Comparison of ENCODE assay signal across 1 cellular context in the genomic region with DNA sequence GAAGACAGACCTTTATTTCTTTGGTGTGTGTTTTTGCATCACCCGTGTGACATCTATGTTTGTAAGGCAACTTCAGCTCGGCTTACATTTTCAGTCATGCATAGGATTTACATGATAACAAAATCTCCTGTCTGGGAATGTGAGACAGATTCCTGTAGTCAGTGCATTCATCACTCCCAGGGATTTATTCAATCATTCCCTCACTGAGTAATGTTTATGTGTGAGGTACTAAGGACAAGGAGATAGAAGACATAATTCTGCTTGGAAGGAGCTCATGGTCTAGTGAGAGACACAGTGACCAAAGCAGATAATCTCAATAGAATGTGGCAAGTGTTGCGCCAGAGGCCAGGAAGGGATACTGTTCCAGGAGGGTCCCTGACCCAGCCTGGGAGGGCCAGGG.
TF ChIP-seq lines count a peak whose summit lies in the region.

No MANE protein-coding gene starts in this region.

TF ChIP-seq in H1, 55 proteins besides CTCF, POLR2A, EP300 and RAD21 (continued from another document):
- no peak for TF ChIP-seq KDM5A (IDR thresholded peaks at IDR 0.05; ENCODE audit: low read length)
